In genomic region chr15:69131362-69132215, GRCh38 we compare ENCODE assay signal across 16 cellular contexts. TPM values are rescaled to one million over a fixed set of nuclear protein-coding genes. Genes with fewer than 3 reads are reported as not detected.
DNase-seq lines count a peak whose midpoint lies in the region; ATAC-seq, FAIRE-seq and TF ChIP-seq lines count a peak whose summit lies in the region.
"Had no signal": no experiment of that assay in that cellular context is flagged by ENCODE, and none has a peak within 500 bp of the region (broad histone marks: within the 10 kb centered on the region; RNA-seq: fewer than 3 reads in every experiment).

No MANE protein-coding gene starts in this region.

- no peak for ATAC-seq in activated naive CD8-positive, alpha-beta T cell treated with anti-CD3 and anti-CD28 coated beads, Interleukin-2, amount 50 U/mL, for 24 hours
- ATAC-seq in foreskin keratinocyte, result no peak
- ATAC-seq: esophagus mucosa had no signal

- TF ChIP-seq CTCF in esophagus squamous epithelium (IDR thresholded peaks at IDR 0.05), result no peak
- no peak for TF ChIP-seq CTCF in foreskin keratinocyte (conservative IDR thresholded peaks at IDR 0.05)

- TF ChIP-seq POLR2A in esophagus squamous epithelium (IDR thresholded peaks at IDR 0.05) (no peak), GM12892 (IDR thresholded peaks at IDR 0.05; ENCODE audit: low read depth, low read length) (no peak)

- DNase-seq in C1 segment of cervical spinal cord (lab: John Stamatoyannopoulos, UW), result peak in 8 of 14 donors; percentile 2 to 40 (median 20)
- DNase-seq in NOMO-1 treated with DMSO at 0.1 percent for 48 hours (lab: John Stamatoyannopoulos, UW; ENCODE audit: unreplicated experiment), result peak; percentile 89
- DNase-seq in esophagus squamous epithelium (lab: John Stamatoyannopoulos, UW), result no peak
- peak; percentile 31 for DNase-seq in mucosa of gallbladder (ENCODE audit: low spot score)
- DNase-seq in inferior parietal cortex (ENCODE audit: extremely low spot score), result no peak
- no peak for DNase-seq in activated naive CD8-positive, alpha-beta T cell treated with anti-CD3 and anti-CD28 coated beads, Interleukin-2, amount 50 U/mL, for 24 hours
- no peak for DNase-seq in GM12892 (ENCODE audit: insufficient read length)
- no peak for DNase-seq in foreskin keratinocyte
- DNase-seq: DMS 273 treated with DMSO at 0.1 percent for 48 hours, NCI-H1436, occipital lobe, spleen, stomach had no signal

- H3K36me3 Mint-ChIP-seq in activated naive CD8-positive, alpha-beta T cell treated with anti-CD3 and anti-CD28 coated beads, Interleukin-2, amount 50 U/mL, for 24 hours (ENCODE audit: low read depth), result no peaks in the 10 kb centered on the region

- no peaks in the 10 kb centered on the region for H3K36me3 ChIP-seq in esophagus squamous epithelium
- H3K36me3 ChIP-seq: spleen, stomach had no signal

- no peaks in the 10 kb centered on the region for H3K9me3 ChIP-seq in esophagus squamous epithelium
- H3K9me3 ChIP-seq: spleen, stomach had no signal

- no peaks in the 10 kb centered on the region for H3K4me1 Mint-ChIP-seq in activated naive CD8-positive, alpha-beta T cell treated with anti-CD3 and anti-CD28 coated beads, Interleukin-2, amount 50 U/mL, for 24 hours

- H3K27me3 Mint-ChIP-seq in activated naive CD8-positive, alpha-beta T cell treated with anti-CD3 and anti-CD28 coated beads, Interleukin-2, amount 50 U/mL, for 24 hours, result no peaks in the 10 kb centered on the region

- no peak overlapping the region for H3K4me3 ChIP-seq in esophagus squamous epithelium
- H3K4me3 ChIP-seq: spleen, stomach had no signal

- intact Hi-C loops in esophagus squamous epithelium (cut with DNase I), result no loop called here

- 75 to 76% methylated on average over 7 of the region's 7 CpGs for WGBS in esophagus squamous epithelium, 2 donors

- H3K4me1 ChIP-seq in esophagus squamous epithelium, result peaks cover 12 to 86% (median 35%) of the 10 kb centered on the region in 3 donors
- H3K4me1 ChIP-seq in foreskin keratinocyte, result no peaks in the 10 kb centered on the region

- FAIRE-seq in GM12892 (lab: Jason Lieb, UNC), result no peak
- FAIRE-seq: astrocyte had no signal

- H3K27ac ChIP-seq in esophagus squamous epithelium (peak overlapping the region in 3 of 4 donors; percentile 4 to 90 (median 17)), foreskin keratinocyte (no peak overlapping the region)
- H3K27ac ChIP-seq: RWPE1, stomach had no signal

- no peak overlapping the region for H3K27ac Mint-ChIP-seq in activated naive CD8-positive, alpha-beta T cell treated with anti-CD3 and anti-CD28 coated beads, Interleukin-2, amount 50 U/mL, for 24 hours

- H3K9me3 Mint-ChIP-seq in activated naive CD8-positive, alpha-beta T cell treated with anti-CD3 and anti-CD28 coated beads, Interleukin-2, amount 50 U/mL, for 24 hours, result no peaks in the 10 kb centered on the region

- H3K4me3 Mint-ChIP-seq in activated naive CD8-positive, alpha-beta T cell treated with anti-CD3 and anti-CD28 coated beads, Interleukin-2, amount 50 U/mL, for 24 hours, result no peak overlapping the region

- H3K27me3 ChIP-seq in esophagus squamous epithelium, result no peaks in the 10 kb centered on the region
- H3K27me3 ChIP-seq in foreskin keratinocyte, result peaks cover 24% of the 10 kb centered on the region
- H3K27me3 ChIP-seq: spleen, stomach had no signal

RNA-seq across cellular contexts. Expression of gene GLCE, which starts 28.8 kb away (rescaled TPM):
- total RNA-seq in esophagus squamous epithelium, result 10 to 100 TPM; 20.4 to 26.1 (median 22.9) TPM
- 21.8 TPM for total RNA-seq in mucosa of gallbladder
- 1.4 TPM for polyA plus RNA-seq in GM12892 (2012; ENCODE audit: missing spikeins)
- 19.4 and 20.5 TPM in 2 replicates for total RNA-seq in foreskin keratinocyte
- 8.3 and 8.7 TPM in 2 replicates for polyA plus RNA-seq in foreskin keratinocyte

Comparison
In these comparisons a context has a peak if more than half of its experiments do, and no peak if none do; other contexts are left out.
1. DNase-seq: peak in C1 segment of cervical spinal cord (8 of 14), NOMO-1 treated with DMSO at 0.1 percent for 48 hours (single experiment) and mucosa of gallbladder (single experiment); none in esophagus squamous epithelium (single experiment), inferior parietal cortex (single experiment), activated naive CD8-positive, alpha-beta T cell treated with anti-CD3 and anti-CD28 coated beads, Interleukin-2, amount 50 U/mL, for 24 hours (single experiment), GM12892 (single experiment) and foreskin keratinocyte (0 of 2).